Comparison of ENCODE assay signal across 8 cellular contexts in the genomic region with DNA sequence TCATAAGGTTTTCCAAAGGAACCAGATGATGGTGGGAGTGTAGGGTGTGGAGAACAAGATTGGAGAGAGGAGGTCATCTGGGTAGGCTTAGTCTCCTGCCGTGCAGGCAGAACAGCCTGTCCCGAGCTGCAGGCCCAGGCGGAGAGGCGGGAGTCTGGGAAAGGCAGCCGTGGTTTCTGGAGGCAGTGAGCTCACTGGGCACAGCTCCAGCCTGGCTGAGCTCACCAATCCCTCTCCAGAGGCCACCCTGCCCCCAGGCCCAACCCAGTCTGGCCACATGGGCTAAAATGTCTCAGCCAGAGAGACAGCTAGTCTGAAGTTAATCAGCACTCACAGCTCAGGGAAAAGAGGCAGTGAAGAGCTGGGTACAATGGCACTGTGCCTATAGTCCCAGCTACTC. TPM values are rescaled to one million over a fixed set of nuclear protein-coding genes. Genes with fewer than 3 reads are reported as not detected.
DNase-seq lines count a peak whose midpoint lies in the region; ATAC-seq and TF ChIP-seq lines count a peak whose summit lies in the region.

No MANE protein-coding gene starts in this region.

- no peak for ATAC-seq in GM18498 (IDR thresholded peaks at IDR 0.05; ENCODE audit: unreplicated experiment)
- ATAC-seq in activated CD4-positive, CD25-positive, alpha-beta regulatory T cell treated with anti-CD3 and anti-CD28 coated beads, Interleukin-2, amount 50 U/mL, for 24 hours, result no peak

- no peaks in the 10 kb centered on the region for H3K27me3 ChIP-seq in AG04450 (ENCODE audit: control insufficient read depth, insufficient read depth, low read length)
- no peaks in the 10 kb centered on the region for H3K27me3 ChIP-seq in esophagus muscularis mucosa

- DNase-seq in AG04450 (ENCODE audit: low read depth, low spot score) (peak; percentile 88), NCI-H69 (lab: John Stamatoyannopoulos, UW) (peak; percentile 70), esophagus muscularis mucosa (ENCODE audit: extremely low spot score) (peak; percentile 96), myocyte (ENCODE audit: low read depth) (peak; percentile 99), SK-N-DZ (ENCODE audit: low spot score) (no peak), NCI-H187 treated with DMSO at 0.1 percent for 48 hours (lab: John Stamatoyannopoulos, UW) (no peak)

- peaks cover 46 to 58% (median 49%) of the 10 kb centered on the region in 4 donors for H3K4me1 ChIP-seq in esophagus muscularis mucosa

- TF ChIP-seq CTCF in AG04450 (IDR thresholded peaks at IDR 0.05; ENCODE audit: low read depth, low read length), result no peak
- TF ChIP-seq CTCF in esophagus muscularis mucosa (IDR thresholded peaks at IDR 0.05), result no peak

- WGBS in esophagus muscularis mucosa, result no CpG with 5 or more reads among the region's 5 CpGs

- peaks cover 0 to 62% (median 51%) of the 10 kb centered on the region in 4 donors for H3K36me3 ChIP-seq in esophagus muscularis mucosa

- TF ChIP-seq POLR2A in esophagus muscularis mucosa (IDR thresholded peaks at IDR 0.05; ENCODE audit: low read depth), result no peak

- CTCF ChIA-PET in AG04450 (lab: Charles Lee), result interaction anchor here (0.7 to 2.9 kb wide), 5 partner anchors 8 to 144 kb away, joined by 3 to 17 read pairs (median 4); partner anchors contain the start of gene P4HA2

- TF ChIP-seq EP300 in esophagus muscularis mucosa (IDR thresholded peaks at IDR 0.05), result peak; percentile 56

- H3K27ac ChIP-seq in AG04450 (ENCODE audit: low read depth, low read length), result peak overlapping the region; percentile 57
- H3K27ac ChIP-seq in esophagus muscularis mucosa (replicated peaks in 1 of 4), result peak overlapping the region; percentile 76 to 86 (median 82)

- H3K4me3 ChIP-seq in AG04450 (ENCODE audit: low read depth, low read length) (no peak overlapping the region), esophagus muscularis mucosa (no peak overlapping the region)

- intact Hi-C loops in esophagus muscularis mucosa (cut with DNase I), result no loop called here

- POLR2A ChIA-PET in AG04450 (lab: Yijun Ruan, JAX), result interaction anchor here (1.0 to 1.3 kb wide), 5 partner anchors 10 to 79 kb away, joined by 3 to 7 read pairs (median 4); partner anchors contain the start of genes P4HA2 and SLC22A4

- no peaks in the 10 kb centered on the region for H3K9me3 ChIP-seq in AG04450 (ENCODE audit: control insufficient read depth, insufficient read depth, low read length)
- H3K9me3 ChIP-seq in esophagus muscularis mucosa, result no peaks in the 10 kb centered on the region

RNA-seq across cellular contexts. Expression of gene P4HA2, which starts 12.3 kb away (rescaled TPM):
- polyA plus RNA-seq in AG04450 (2011; rRNA removed), result 178 and 186 TPM in 2 replicates
- 114 and 128 TPM in 2 replicates for polyA minus RNA-seq in AG04450 (2011; rRNA and poly(A)+ RNA removed)
- 10 to 100 TPM; 28.8 to 44.7 (median 30.8) TPM for total RNA-seq in esophagus muscularis mucosa
- total RNA-seq in myocyte, result 304 and 381 TPM in 2 replicates
- polyA plus RNA-seq in myocyte (2012), result 737 TPM
- 6.1 and 6.4 TPM in 2 replicates for polyA plus RNA-seq in SK-N-DZ (2014; cell fraction: cytosol; rRNA removed)
- 4.1 and 5.9 TPM in 2 replicates for polyA plus RNA-seq in SK-N-DZ (2014; cell fraction: nucleus; rRNA removed)

RNA-seq across cellular contexts. Expression of gene PDLIM4, which starts 42.2 kb away (rescaled TPM):
- 43.4 and 64.2 TPM in 2 replicates for polyA plus RNA-seq in AG04450 (2011; rRNA removed)
- polyA minus RNA-seq in AG04450 (2011; rRNA and poly(A)+ RNA removed), result 52.0 and 86.8 TPM in 2 replicates
- 100 to 1,000 TPM in 3 of 4 donors, 10 to 100 TPM in 1; 59.4 to 199 (median 134) TPM for total RNA-seq in esophagus muscularis mucosa
- total RNA-seq in myocyte, result 220 and 230 TPM in 2 replicates
- 371 TPM for polyA plus RNA-seq in myocyte (2012)
- polyA plus RNA-seq in SK-N-DZ (2014; cell fraction: cytosol; rRNA removed), result 32.8 and 35.3 TPM in 2 replicates
- polyA plus RNA-seq in SK-N-DZ (2014; cell fraction: nucleus; rRNA removed), result 25.6 and 37.1 TPM in 2 replicates

Comparison
In these comparisons a context has a peak if more than half of its experiments do, and no peak if none do; other contexts are left out.
1. DNase-seq: peak in AG04450 (single experiment), NCI-H69 (single experiment), esophagus muscularis mucosa (single experiment) and myocyte (single experiment); none in SK-N-DZ (single experiment) and NCI-H187 treated with DMSO at 0.1 percent for 48 hours (single experiment).